8 cellular contexts compared by ENCODE assay signal in genomic region chr9:33813712-33814641, GRCh38. TPM values are rescaled to one million over a fixed set of nuclear protein-coding genes. Genes with fewer than 3 reads are reported as not detected.
DNase-seq lines count a peak whose midpoint lies in the region; TF ChIP-seq lines count a peak whose summit lies in the region.

No MANE protein-coding gene starts in this region.

- WGBS in spleen, 5 donors = 57 to 72% (median 63%) methylated on average over 8 of the region's 8 CpGs

- H3K4me3 ChIP-seq in GM06990 (replicated peaks; ENCODE audit: low read depth, low read length) (no peak overlapping the region), spleen (peak overlapping the region in 1 of 8 donors; percentile 92)

- TF ChIP-seq CTCF in GM06990 (IDR thresholded peaks at IDR 0.05; ENCODE audit: insufficient read depth, low read length, poor library complexity, severe bottlenecking) (peak; percentile 56), spleen (IDR thresholded peaks at IDR 0.05 in 8 of 11, conservative IDR thresholded peaks at IDR 0.05 in 3 of 11) (peak; percentile 29 to 83 (median 60))

- no peaks in the 10 kb centered on the region for H3K9me3 ChIP-seq in spleen

- H3K27me3 ChIP-seq in GM06990 (replicated peaks; ENCODE audit: control insufficient read depth, insufficient read depth, low read length) (no peaks in the 10 kb centered on the region), spleen (replicated peaks in 1 of 7) (no peaks in the 10 kb centered on the region)

- no peak for TF ChIP-seq POLR2A in spleen (IDR thresholded peaks at IDR 0.05)

- H3K27ac ChIP-seq in angular gyrus (ENCODE audit: low read depth, low read length) (peak overlapping the region; percentile 95), spleen (peak overlapping the region in 7 of 8 donors; percentile 98 to 100 (median 99))

- H3K4me1 ChIP-seq in spleen = peaks cover 20 to 44% (median 39%) of the 10 kb centered on the region in 6 donors

- intact Hi-C loops in spleen (cut with DNase I; ENCODE audit: low total_unique reads) = loop anchor here (5.0 kb wide), 1 partner anchor 38 kb away; no protein-coding TSS in a partner anchor

- DNase-seq in AG08395 (ENCODE audit: low spot score) (peak; percentile 72), GM06990 (ENCODE audit: extremely low read depth, insufficient read length) (peak; percentile 39), NCI-H226 (peak; percentile 9), iPS-NIHi7 (ENCODE audit: extremely low spot score) (peak; percentile 26), spleen (no peak), NCI-H128 (lab: John Stamatoyannopoulos, UW; ENCODE audit: unreplicated experiment) (no peak)
- DNase-seq in stimulated activated CD4-positive, alpha-beta T cell treated with anti-CD3 and anti-CD28 coated beads, Interleukin-15, amount 100 ng/mL, for 24 hours = no peak

- H3K36me3 ChIP-seq in GM06990 (ENCODE audit: control insufficient read depth, insufficient read depth, low read length) (no peaks in the 10 kb centered on the region), spleen (no peaks in the 10 kb centered on the region)

RNA-seq across cellular contexts. Expression of gene UBE2R2, which starts 3.0 kb away (rescaled TPM):
- total RNA-seq in spleen = 10 to 100 TPM; 33.4 to 48.5 (median 41.7) TPM
- polyA plus RNA-seq in spleen = 10 to 100 TPM; 15.2 to 20.2 (median 19.4) TPM

RNA-seq across cellular contexts. Expression of gene PRSS3, which starts 18.6 kb away (rescaled TPM):
- total RNA-seq in spleen = not detected
- under 1 TPM in 2 of 3 donors, not detected in 1; 0.09 to 0.42 TPM for polyA plus RNA-seq in spleen

Comparison
In these comparisons a context has a peak if more than half of its experiments do, and no peak if none do; other contexts are left out.
1. DNase-seq: peak in AG08395 (single experiment), GM06990 (single experiment), NCI-H226 (single experiment) and iPS-NIHi7 (single experiment); none in spleen (single experiment), stimulated activated CD4-positive, alpha-beta T cell treated with anti-CD3 and anti-CD28 coated beads, Interleukin-15, amount 100 ng/mL, for 24 hours (single experiment) and NCI-H128 (single experiment).